In genomic region chr1:72697410-72697809, GRCh38 we compare ENCODE assay signal across 29 cellular contexts.
DNase-seq lines count a peak whose midpoint lies in the region; ATAC-seq, FAIRE-seq and TF ChIP-seq lines count a peak whose summit lies in the region.
"Had no signal": no experiment of that assay in that cellular context is flagged by ENCODE, and none has a peak within 500 bp of the region (broad histone marks: within the 10 kb centered on the region; RNA-seq: fewer than 3 reads in every experiment).

No MANE protein-coding gene starts in this region.

- H3K27ac ChIP-seq in HepG2 (ENCODE audit: extremely low read length, insufficient read depth, low read length): no peak overlapping the region
- no peak overlapping the region for H3K27ac ChIP-seq in right lobe of liver
- H3K27ac ChIP-seq: 22Rv1; A549; BLaER1; BLaER1 treated with 17β-estradiol and CSF1 and Interleukin-3, amounts not matched to agents 10 nM and 100 nM; C4-2B had no signal

- no TSS peak for BruUV-seq in HepG2 (replicated peaks; lab: Mats Ljungman, UMichigan)

- POLR2A ChIA-PET in HepG2 (lab: Yijun Ruan, JAX): no interaction called here

- no peak for TF ChIP-seq CTCF in HepG2 (CRISPR knock-in tag; IDR thresholded peaks at IDR 0.05)
- TF ChIP-seq CTCF in right lobe of liver (IDR thresholded peaks at IDR 0.05): no peak

- WGBS in HepG2 (ENCODE audit: low lambda C conversion rate): 0% methylated on average over 2 of the region's 2 CpGs
- 37% methylated on average over 2 of the region's 2 CpGs for WGBS in right lobe of liver (ENCODE audit: insufficient coverage, low coverage, low lambda C conversion rate, missing lambda C conversion rate)

- H3K27me3 ChIP-seq in HepG2 (ENCODE audit: control insufficient read depth in 1 of 2, insufficient read depth in 2 of 2, low read length in 2 of 2) (no peaks in the 10 kb centered on the region), right lobe of liver (no peaks in the 10 kb centered on the region)
- H3K27me3 ChIP-seq: BE2C; BLaER1; BLaER1 treated with 17β-estradiol and CSF1 and Interleukin-3, amounts not matched to agents 10 nM and 100 nM had no signal

- no peak overlapping the region for H3K4me2 ChIP-seq in HepG2 (ENCODE audit: low read depth, low read length)
- H3K4me2 ChIP-seq: A549; BLaER1; BLaER1 treated with 17β-estradiol and CSF1 and Interleukin-3, amounts not matched to agents 10 nM and 100 nM had no signal

- FAIRE-seq in HepG2 (lab: Jason Lieb, UNC): no peak
- FAIRE-seq: A204.1, A549, D721Med had no signal

- no peaks in the 10 kb centered on the region for H4K20me1 ChIP-seq in HepG2 (ENCODE audit: insufficient read depth, low read length)
- H4K20me1 ChIP-seq: BLaER1; BLaER1 treated with 17β-estradiol and CSF1 and Interleukin-3, amounts not matched to agents 10 nM and 100 nM had no signal

- no peaks in the 10 kb centered on the region for H3K79me2 ChIP-seq in HepG2 (ENCODE audit: insufficient read depth, low read length)

- ATAC-seq in HepG2 (no peak), right lobe of liver (no peak)
- ATAC-seq: A549; CD8-positive, alpha-beta T cell had no signal

- H3K36me3 ChIP-seq in HepG2 (replicated peaks in 1 of 2; ENCODE audit: control insufficient read depth in 1 of 2, insufficient read depth in 2 of 2, low read length in 2 of 2) (no peaks in the 10 kb centered on the region), right lobe of liver (no peaks in the 10 kb centered on the region)
- H3K36me3 ChIP-seq: BE2C; BLaER1; BLaER1 treated with 17β-estradiol and CSF1 and Interleukin-3, amounts not matched to agents 10 nM and 100 nM had no signal

- H3K4me3 ChIP-seq in HepG2 (replicated peaks in 1 of 3; ENCODE audit: insufficient read depth in 1 of 3, low read depth in 2 of 3, low read length in 3 of 3): no peak overlapping the region
- no peak overlapping the region for H3K4me3 ChIP-seq in right lobe of liver
- H3K4me3 ChIP-seq: A549; BLaER1; BLaER1 treated with 17β-estradiol and CSF1 and Interleukin-3, amounts not matched to agents 10 nM and 100 nM had no signal

- TF ChIP-seq EP300 in HepG2 (IDR thresholded peaks at IDR 0.05; ENCODE audit: low read depth in 2 of 2, low read length in 2 of 2) (no peak), HepG2 (CRISPR knock-in tag; IDR thresholded peaks at IDR 0.05; ENCODE audit: borderline replicate concordance) (no peak)

- intact Hi-C loops in HepG2 (cut with micrococcal nuclease; ENCODE audit: unreplicated experiment) (no loop called here), right lobe of liver (cut with DNase I) (no loop called here)

- no peaks in the 10 kb centered on the region for H3K4me1 ChIP-seq in HepG2 (ENCODE audit: insufficient read depth, low read length)
- H3K4me1 ChIP-seq in right lobe of liver: no peaks in the 10 kb centered on the region
- H3K4me1 ChIP-seq: A549; BE2C; BLaER1; BLaER1 treated with 17β-estradiol and CSF1 and Interleukin-3, amounts not matched to agents 10 nM and 100 nM; Caco-2 had no signal

- in situ Hi-C loops in HepG2 (cut with HindIII; ENCODE audit: extremely low pct_ligation_motif_present, low pct_unique_long_range_greater_than_20kb): no loop called here

- CTCF ChIA-PET in HepG2 (lab: Yijun Ruan, JAX; ENCODE audit: low intra/inter-chr PET ratio, low total read pairs): no interaction called here

- DNase-seq in HepG2 (ENCODE audit: low spot score) (no peak), right lobe of liver (no peak)
- DNase-seq: 8988T; ACHN; AML-193; BE2C; C1 segment of cervical spinal cord; Caco-2; Calu3; CD4-positive, alpha-beta memory T cell; CD4-positive, alpha-beta T cell; CD4-positive, CD25-positive, alpha-beta regulatory T cell; CD8-positive, alpha-beta memory T cell; CD8-positive, alpha-beta T cell; COR-L47; DMS 273 treated with DMSO at 0.1 percent for 48 hours; DMS153; DMS53; DMS79; DMS79 treated with DMSO at 0.1 percent for 48 hours; DND-41; EL had no signal

- peaks cover 85% of the 10 kb centered on the region for H3K9me3 ChIP-seq in HepG2 (ENCODE audit: low read length)
- H3K9me3 ChIP-seq in right lobe of liver: no peaks in the 10 kb centered on the region
- H3K9me3 ChIP-seq: A549, BE2C, Caco-2 had no signal

- no peak overlapping the region for H3K9ac ChIP-seq in HepG2 (ENCODE audit: insufficient read depth, low read depth, low read length)
- H3K9ac ChIP-seq: BLaER1; BLaER1 treated with 17β-estradiol and CSF1 and Interleukin-3, amounts not matched to agents 10 nM and 100 nM had no signal

- TF ChIP-seq POLR2A in HepG2 (IDR thresholded peaks at IDR 0.05; ENCODE audit: insufficient read depth in 1 of 2, low read depth in 2 of 2, low read length in 2 of 2) (no peak), right lobe of liver (IDR thresholded peaks at IDR 0.05) (no peak)

- H2AFZ ChIP-seq in HepG2 (ENCODE audit: low read length): no peak overlapping the region

- TF ChIP-seq RAD21 in HepG2 (CRISPR knock-in tag; IDR thresholded peaks at IDR 0.05): no peak

TF ChIP-seq in HepG2, 621 proteins besides CTCF, POLR2A, EP300 and RAD21:
- TF ChIP-seq CBX5 (CRISPR knock-in tag; IDR thresholded peaks at IDR 0.05; ENCODE audit: borderline replicate concordance) (no peak), ATF7 (IDR thresholded peaks at IDR 0.05) (peak; percentile 93), ATF7 (CRISPR knock-in tag; IDR thresholded peaks at IDR 0.05) (no peak), CREB1 (IDR thresholded peaks at IDR 0.05) (peak; percentile 90), CREB1 (CRISPR knock-in tag; IDR thresholded peaks at IDR 0.05) (no peak)
